Comparison of ENCODE assay signal across 14 cellular contexts in genomic region chr11:1301220-1302000, GRCh38. TPM values are rescaled to one million over a fixed set of nuclear protein-coding genes. Genes with fewer than 3 reads are reported as not detected.
DNase-seq lines count a peak whose midpoint lies in the region; ATAC-seq and TF ChIP-seq lines count a peak whose summit lies in the region.
"Had no signal": no experiment of that assay in that cellular context is flagged by ENCODE, and none has a peak within 500 bp of the region (broad histone marks: within the 10 kb centered on the region; RNA-seq: fewer than 3 reads in every experiment).

No MANE protein-coding gene starts in this region.

- intact Hi-C loops in right lobe of liver (cut with DNase I) = no loop called here
- intact Hi-C loops in stomach (cut with DNase I; ENCODE audit: low total_unique reads) = no loop called here

- H3K56ac ChIP-seq in H9 (ENCODE audit: insufficient read length, low read depth, low read length) = no peak overlapping the region

- no peak for TF ChIP-seq CTCF in H9 (conservative IDR thresholded peaks at IDR 0.05)
- no peak for TF ChIP-seq CTCF in right lobe of liver (IDR thresholded peaks at IDR 0.05)
- TF ChIP-seq CTCF in stomach (IDR thresholded peaks at IDR 0.05) = no peak
- no peak for TF ChIP-seq CTCF in GM10248 (IDR thresholded peaks at IDR 0.05; ENCODE audit: control extremely low read depth, extremely low read depth, low read depth, missing control alignments)

- H4K91ac ChIP-seq in H9 (ENCODE audit: insufficient read length, low read depth, low read length) = no peak overlapping the region

- H2BK12ac ChIP-seq in H9 (ENCODE audit: insufficient read length, low read depth, low read length) = no peak overlapping the region

- H3K27ac ChIP-seq in H9 (ENCODE audit: insufficient read length, low read depth, low read length) (no peak overlapping the region), angular gyrus (ENCODE audit: low read depth, low read length) (peak overlapping the region; percentile 81), right lobe of liver (peak overlapping the region in 2 of 3 donors; percentile 89 to 96), stomach (peak overlapping the region in 4 of 5 donors; percentile 9 to 96 (median 41))
- H3K27ac ChIP-seq: SJCRH30 had no signal

- TF ChIP-seq POLR2A in right lobe of liver (IDR thresholded peaks at IDR 0.05) (no peak), stomach (IDR thresholded peaks at IDR 0.05) (no peak)

- H3K4me2 ChIP-seq in H9 (ENCODE audit: insufficient read depth, insufficient read length, low read length) = no peak overlapping the region

- H2AFZ ChIP-seq in H9 (ENCODE audit: low read length) = no peak overlapping the region

- TF ChIP-seq EP300 in stomach (IDR thresholded peaks at IDR 0.05) = no peak

- WGBS in H9 (ENCODE audit: extremely low coverage, insufficient read length, low lambda C conversion rate) = no CpG with 5 or more reads among the region's 22 CpGs
- WGBS in right lobe of liver (ENCODE audit: insufficient coverage, low coverage, low lambda C conversion rate, missing lambda C conversion rate) = 75% methylated on average over 6 of the region's 22 CpGs
- WGBS in stomach, 5 donors = 91 to 92% (median 91%) methylated on average over 22 of the region's 22 CpGs

- H3K23me2 ChIP-seq in H9 (ENCODE audit: insufficient read length, low read depth, low read length, poor library complexity, severe bottlenecking) = no peaks in the 10 kb centered on the region

- DNase-seq in H9 (peak; percentile 14), right lobe of liver (peak in 1 of 3 donors; percentile 27), stomach (peak; percentile 20), NCI-H226 (no peak), GM10248 (ENCODE audit: extremely low spot score) (no peak)
- DNase-seq: activated T-cell treated with anti-CD3 and anti-CD28 coated beads, Interleukin-2, amount 50 U/mL, for 4 hours; AML-193; gastrocnemius medialis; naive thymus-derived CD4-positive, alpha-beta T cell; NCI-H1694; SJCRH30 had no signal

- H3K9me3 Mint-ChIP-seq in H9 = no peaks in the 10 kb centered on the region
- H3K9me3 Mint-ChIP-seq: activated T-cell treated with anti-CD3 and anti-CD28 coated beads, Interleukin-2, amount 50 U/mL, for 4 hours; central memory CD8-positive, alpha-beta T cell; naive thymus-derived CD4-positive, alpha-beta T cell had no signal

- H3K4me1 ChIP-seq in H9 (ENCODE audit: insufficient read depth, low read length) (no peaks in the 10 kb centered on the region; the same call in 1 of the 2 replicates), right lobe of liver (peaks cover 0 to 90% (median 41%) of the 10 kb centered on the region in 4 donors), stomach (peaks cover 80 to 97% (median 91%) of the 10 kb centered on the region in 4 donors)
- H3K4me1 ChIP-seq: SJCRH30 had no signal

- no peak overlapping the region for H2AK5ac ChIP-seq in H9 (ENCODE audit: insufficient read length, low read length)

- H3K23ac ChIP-seq in H9 (ENCODE audit: insufficient read length, low read depth, low read length) = no peak overlapping the region

- CTCF ChIA-PET in GM10248 (lab: Yijun Ruan, JAX) = interaction anchor here (0.9 kb wide), 1 partner anchor 274 kb away, joined by 3 read pairs; no protein-coding TSS in a partner anchor

- no peak for ATAC-seq in right lobe of liver
- ATAC-seq in HG02571 (IDR thresholded peaks at IDR 0.05; ENCODE audit: unreplicated experiment) = no peak
- ATAC-seq: activated T-cell treated with anti-CD3 and anti-CD28 coated beads, Interleukin-2, amount 50 U/mL, for 4 hours; gastrocnemius medialis; naive thymus-derived CD4-positive, alpha-beta T cell had no signal

- H4K5ac ChIP-seq in H9 (ENCODE audit: insufficient read length, low read depth, low read length) = no peak overlapping the region

- peaks cover 21 to 32% of the 10 kb centered on the region in 2 experiments for H3K4me1 Mint-ChIP-seq in H9

- no peaks in the 10 kb centered on the region for H3K27me3 Mint-ChIP-seq in H9 (ENCODE audit: low read depth)
- H3K27me3 Mint-ChIP-seq: central memory CD8-positive, alpha-beta T cell; naive thymus-derived CD4-positive, alpha-beta T cell had no signal

- H3K36me3 ChIP-seq in right lobe of liver (no peaks in the 10 kb centered on the region), stomach (peaks cover 0 to 25% (median 19%) of the 10 kb centered on the region in 4 donors)

- no peak overlapping the region for H2BK120ac ChIP-seq in H9 (ENCODE audit: low read depth, low read length, poor library complexity, severe bottlenecking)

- H3T11ph ChIP-seq in H9 (ENCODE audit: low read length) = no peak overlapping the region

- no peak overlapping the region for H4K8ac ChIP-seq in H9 (replicated peaks; ENCODE audit: insufficient read length, low read depth, low read length)

- H2BK5ac ChIP-seq in H9 (ENCODE audit: insufficient read length, low read length) = no peak overlapping the region

- H3K27ac Mint-ChIP-seq in H9 = peak overlapping the region in 1 of 3 experiments; percentile 89; a peak in 2 of 7 replicates

- no peak overlapping the region for H3K9ac ChIP-seq in H9 (ENCODE audit: extremely low read depth, insufficient read length, low read length)

- H3K36me3 Mint-ChIP-seq in H9 (ENCODE audit: insufficient read depth in 1 of 3, low read depth in 3 of 3) = peaks cover 2 to 5% (median 5%) of the 10 kb centered on the region in 3 experiments; a peak in 3 of 7 replicates
- H3K36me3 Mint-ChIP-seq: naive thymus-derived CD4-positive, alpha-beta T cell had no signal

- no peak overlapping the region; the same call in 1 of the 2 replicates for H3K14ac ChIP-seq in H9 (ENCODE audit: insufficient read depth, low read length)

- no peak overlapping the region for H3K4me3 Mint-ChIP-seq in H9
- H3K4me3 Mint-ChIP-seq: activated T-cell treated with anti-CD3 and anti-CD28 coated beads, Interleukin-2, amount 50 U/mL, for 4 hours; central memory CD8-positive, alpha-beta T cell; naive thymus-derived CD4-positive, alpha-beta T cell had no signal

- no peaks in the 10 kb centered on the region for H4K20me1 ChIP-seq in H9 (ENCODE audit: control insufficient read depth, insufficient read depth, insufficient read length)

- H2BK20ac ChIP-seq in H9 (ENCODE audit: low read depth, low read length, poor library complexity, severe bottlenecking) = no peak overlapping the region

- POLR2A ChIA-PET in GM10248 (lab: Yijun Ruan, JAX) = no interaction called here

- H3K79me2 ChIP-seq in H9 (ENCODE audit: insufficient read depth, low read length) = peaks cover 1% of the 10 kb centered on the region; the same call in 1 of the 2 replicates

- no peak overlapping the region for H3K18ac ChIP-seq in H9 (ENCODE audit: insufficient read length, low read depth, low read length)

- no peak overlapping the region for H2BK15ac ChIP-seq in H9 (ENCODE audit: low read depth, low read length)

- H3K9me3 ChIP-seq in H9 (ENCODE audit: control insufficient read depth, low read depth, low read length) = no peaks in the 10 kb centered on the region
- H3K9me3 ChIP-seq in right lobe of liver = no peaks in the 10 kb centered on the region
- H3K9me3 ChIP-seq in stomach = no peaks in the 10 kb centered on the region
- H3K9me3 ChIP-seq: gastrocnemius medialis, SJCRH30 had no signal

- H3K79me1 ChIP-seq in H9 (ENCODE audit: insufficient read depth, low read depth, low read length, poor library complexity, severe bottlenecking) = peaks cover 14% of the 10 kb centered on the region

- no peak overlapping the region for H3K4ac ChIP-seq in H9 (ENCODE audit: low read depth, low read length)

- H3K4me3 ChIP-seq in right lobe of liver (peak overlapping the region in 1 of 3 donors; percentile 27), stomach (no peak overlapping the region)
- H3K4me3 ChIP-seq: gastrocnemius medialis, SJCRH30 had no signal

- H3K27me3 ChIP-seq in H9 (ENCODE audit: insufficient read depth, low read length) = no peaks in the 10 kb centered on the region
- no peaks in the 10 kb centered on the region for H3K27me3 ChIP-seq in right lobe of liver
- H3K27me3 ChIP-seq in stomach = no peaks in the 10 kb centered on the region
- H3K27me3 ChIP-seq: gastrocnemius medialis, SJCRH30 had no signal

RNA-seq across cellular contexts. Expression of gene TOLLIP, which starts 8.0 kb away (rescaled TPM):
- total RNA-seq in H9 (2021) (32.3 and 32.4 TPM in 2 replicates), right lobe of liver (100 to 1,000 TPM in 1 of 6 experiments, 10 to 100 TPM in 5; 68.3 to 103 (median 88.0) TPM), stomach (100 to 1,000 TPM in 1 of 5 donors, 10 to 100 TPM in 4; 14.9 to 119 (median 55.4) TPM)
- 10 to 100 TPM; 23.9 to 29.3 (median 26.9) TPM for polyA plus RNA-seq in stomach

Comparison
In these comparisons a context has a peak if more than half of its experiments do, and no peak if none do; other contexts are left out.
1. DNase-seq: peak in H9 (single experiment) and stomach (single experiment); none in NCI-H226 (single experiment) and GM10248 (single experiment).